In genomic region chrX:11666180-11666579, GRCh38 we compare ENCODE assay signal across 10 cellular contexts. TPM values are rescaled to one million over a fixed set of nuclear protein-coding genes. Genes with fewer than 3 reads are reported as not detected.
A peak's percentile ranks its signal among the peaks of the same experiment; 100 is the strongest.
DNase-seq lines count a peak whose midpoint lies in the region; ATAC-seq, FAIRE-seq and TF ChIP-seq lines count a peak whose summit lies in the region.
"Had no signal": no experiment of that assay in that cellular context is flagged by ENCODE, and none has a peak within 500 bp of the region (broad histone marks: within the 10 kb centered on the region; RNA-seq: fewer than 3 reads in every experiment).

No MANE protein-coding gene starts in this region.

- H3K4me1 ChIP-seq in body of pancreas, result peaks cover 11% of the 10 kb centered on the region

- peaks cover 31% of the 10 kb centered on the region for H3K27me3 Mint-ChIP-seq in osteocyte (ENCODE audit: unreplicated experiment)

- H3K27ac Mint-ChIP-seq in osteocyte (ENCODE audit: unreplicated experiment), result no peak overlapping the region

- FAIRE-seq in HTR-8/SVneo (lab: Jason Lieb, UNC), result no peak

- H3K4me3 ChIP-seq in fibroblast of the aortic adventitia (ENCODE audit: low read depth, low read length), result peak overlapping the region; percentile 68
- no peak overlapping the region for H3K4me3 ChIP-seq in body of pancreas

- H3K9me3 ChIP-seq in body of pancreas, result no peaks in the 10 kb centered on the region

- intact Hi-C loops in body of pancreas (cut with DNase I), result no loop called here

- no peaks in the 10 kb centered on the region for H3K36me3 Mint-ChIP-seq in osteocyte (ENCODE audit: unreplicated experiment)

- DNase-seq in D341Med (ENCODE audit: low spot score) (peak; percentile 22), HTR-8/SVneo (ENCODE audit: insufficient read length, low spot score) (peak; percentile 8), fibroblast of the aortic adventitia (ENCODE audit: low read depth) (no peak), osteocyte (ENCODE audit: extremely low spot score, unreplicated experiment) (no peak), COR-L47 (lab: John Stamatoyannopoulos, UW) (no peak), body of pancreas (no peak)
- DNase-seq in activated T-cell treated with anti-CD3 and anti-CD28 coated beads, Interleukin-2, amount 50 U/mL, for 1 hour, result no peak
- DNase-seq: activated CD4-positive, alpha-beta T cell treated with anti-CD3 and anti-CD28 coated beads, Interleukin-2, amount 50 U/mL, for 1 hour; NCI-H526 treated with DMSO at 0.1 percent for 48 hours had no signal

- peaks cover 12% of the 10 kb centered on the region for H3K4me1 Mint-ChIP-seq in osteocyte (ENCODE audit: unreplicated experiment)

- no peaks in the 10 kb centered on the region for H3K27me3 ChIP-seq in body of pancreas

- no peaks in the 10 kb centered on the region for H3K36me3 ChIP-seq in body of pancreas (replicated peaks in 1 of 2; ENCODE audit: insufficient read depth in 1 of 2, low read depth in 2 of 2)

- H3K9me3 Mint-ChIP-seq in osteocyte (ENCODE audit: unreplicated experiment), result peaks cover 4% of the 10 kb centered on the region

- TF ChIP-seq CTCF in fibroblast of the aortic adventitia (IDR thresholded peaks at IDR 0.05; ENCODE audit: insufficient read depth, low read length) (no peak), osteocyte (IDR thresholded peaks at IDR 0.05) (no peak), body of pancreas (IDR thresholded peaks at IDR 0.05) (no peak)

- whole genome bisulfite sequencing in body of pancreas, 2 donors, result 0% methylated on average over 2 to 24 of the region's 24 CpGs

- H3K4me3 Mint-ChIP-seq in osteocyte (ENCODE audit: unreplicated experiment), result peak overlapping the region; percentile 78

- no peak for ATAC-seq in GM19324 (IDR thresholded peaks at IDR 0.05; ENCODE audit: low FRiP score, unreplicated experiment)
- ATAC-seq in body of pancreas, result no peak

- no peak for TF ChIP-seq POLR2A in body of pancreas (IDR thresholded peaks at IDR 0.05)

- H3K27ac ChIP-seq in body of pancreas, result no peak overlapping the region

RNA-seq across cellular contexts. Expression of gene ARHGAP6, which starts 0.5 kb away (rescaled TPM):
- 16.9 and 20.9 TPM in 2 replicates for total RNA-seq in fibroblast of the aortic adventitia (ENCODE audit: low replicate concordance)
- 3.5 and 4.2 TPM in 2 replicates for total RNA-seq in osteocyte
- 10 to 100 TPM in 1 of 2 donors, 1 to 10 TPM in 1; 2.3 to 10.9 TPM for total RNA-seq in body of pancreas

Comparison
In these comparisons a context has a peak if more than half of its experiments do, and no peak if none do; other contexts are left out.
1. DNase-seq: peak in D341Med (single experiment) and HTR-8/SVneo (single experiment); none in fibroblast of the aortic adventitia (single experiment), osteocyte (single experiment), activated T-cell treated with anti-CD3 and anti-CD28 coated beads, Interleukin-2, amount 50 U/mL, for 1 hour (single experiment), COR-L47 (single experiment) and body of pancreas (0 of 4).